Comparison of ENCODE assay signal across 8 cellular contexts in genomic region chr16:71537643-71538042, GRCh38. TPM values are rescaled to one million over a fixed set of nuclear protein-coding genes. Genes with fewer than 3 reads are reported as not detected.
DNase-seq lines count a peak whose midpoint lies in the region; ATAC-seq and TF ChIP-seq lines count a peak whose summit lies in the region.

No MANE protein-coding gene starts in this region.

- no peaks in the 10 kb centered on the region for H3K27me3 ChIP-seq in OCI-LY1 (ENCODE audit: insufficient read depth, low read length)
- H3K27me3 ChIP-seq in adrenal gland: no peaks in the 10 kb centered on the region
- H3K27me3 ChIP-seq in stomach: no peaks in the 10 kb centered on the region

- intact Hi-C loops in left cardiac atrium (cut with DNase I): no loop called here
- intact Hi-C loops in left ventricle myocardium superior (cut with micrococcal nuclease): no loop called here
- intact Hi-C loops in adrenal gland (cut with DNase I): no loop called here
- intact Hi-C loops in stomach (cut with DNase I; ENCODE audit: low total_unique reads): no loop called here

- no peaks in the 10 kb centered on the region for H4K20me1 ChIP-seq in OCI-LY1 (ENCODE audit: insufficient read depth, low read length)

- no peaks in the 10 kb centered on the region for H3K9me2 ChIP-seq in OCI-LY1 (ENCODE audit: low read depth, low read length)

- peak in 1 of 2 donors; percentile 61 for ATAC-seq in left cardiac atrium
- ATAC-seq in left ventricle myocardium superior: no peak
- peak; percentile 69 for ATAC-seq in HG02973 (IDR thresholded peaks at IDR 0.05; ENCODE audit: unreplicated experiment)
- peak; percentile 79 for ATAC-seq in stimulated activated naive CD8-positive, alpha-beta T cell treated with anti-CD3 and anti-CD28 coated beads, Interleukin-15, amount 100 ng/mL, for 72 hours

- no peaks in the 10 kb centered on the region for H3K9me3 Mint-ChIP-seq in stimulated activated naive CD8-positive, alpha-beta T cell treated with anti-CD3 and anti-CD28 coated beads, Interleukin-15, amount 100 ng/mL, for 72 hours

- no peaks in the 10 kb centered on the region for H3K36me3 ChIP-seq in OCI-LY1 (ENCODE audit: insufficient read depth, low read length)
- H3K36me3 ChIP-seq in adrenal gland (replicated peaks in 1 of 2): no peaks in the 10 kb centered on the region
- H3K36me3 ChIP-seq in stomach: no peaks in the 10 kb centered on the region

- no peak overlapping the region for H3K4me2 ChIP-seq in OCI-LY1 (ENCODE audit: low read length)

- no peak overlapping the region for H3K4me3 ChIP-seq in OCI-LY1 (ENCODE audit: low read depth, low read length, poor library complexity, severe bottlenecking)
- H3K4me3 ChIP-seq in adrenal gland: no peak overlapping the region
- H3K4me3 ChIP-seq in stomach: no peak overlapping the region

- DNase-seq in left cardiac atrium (peak; percentile 34), left ventricle myocardium superior (no peak), adrenal gland (peak; percentile 43 to 73 (median 53)), kidney glomerular epithelial cell (lab: John Stamatoyannopoulos, UW) (peak; percentile 28), stomach (no peak)
- peak; percentile 13 to 31 for DNase-seq in stimulated activated naive CD8-positive, alpha-beta T cell treated with anti-CD3 and anti-CD28 coated beads, Interleukin-15, amount 100 ng/mL, for 72 hours

- peaks cover 7% of the 10 kb centered on the region for H3K4me1 Mint-ChIP-seq in stimulated activated naive CD8-positive, alpha-beta T cell treated with anti-CD3 and anti-CD28 coated beads, Interleukin-15, amount 100 ng/mL, for 72 hours

- 47 to 68% (median 63%) methylated on average over 3 to 6 of the region's 6 CpGs for WGBS in adrenal gland, 4 donors
- 57 to 65% (median 59%) methylated on average over 6 of the region's 6 CpGs for WGBS in stomach, 5 donors

- H3K9me3 ChIP-seq in OCI-LY1 (ENCODE audit: low read length): no peaks in the 10 kb centered on the region
- H3K9me3 ChIP-seq in adrenal gland (replicated peaks in 1 of 3): no peaks in the 10 kb centered on the region
- no peaks in the 10 kb centered on the region for H3K9me3 ChIP-seq in stomach

- no peak for TF ChIP-seq EP300 in stomach (IDR thresholded peaks at IDR 0.05)

- no peak overlapping the region for H2AFZ ChIP-seq in OCI-LY1 (ENCODE audit: low read length)

- H3K27ac ChIP-seq in OCI-LY1 (ENCODE audit: low read depth, low read length, poor library complexity, severe bottlenecking) (no peak overlapping the region), adrenal gland (no peak overlapping the region), stomach (no peak overlapping the region)

- no peak overlapping the region for H3K27ac Mint-ChIP-seq in stimulated activated naive CD8-positive, alpha-beta T cell treated with anti-CD3 and anti-CD28 coated beads, Interleukin-15, amount 100 ng/mL, for 72 hours

- H3K79me2 ChIP-seq in OCI-LY1 (ENCODE audit: insufficient read depth, low read length): no peaks in the 10 kb centered on the region

- no peak overlapping the region for H3K9ac ChIP-seq in OCI-LY1 (ENCODE audit: low read length)

- H3K4me1 ChIP-seq in OCI-LY1 (ENCODE audit: insufficient read depth, low read length, severe bottlenecking) (no peaks in the 10 kb centered on the region), adrenal gland (replicated peaks in 1 of 2) (no peaks in the 10 kb centered on the region), stomach (no peaks in the 10 kb centered on the region)

- H3F3A ChIP-seq in OCI-LY1 (ENCODE audit: insufficient read depth, low read length): no peaks in the 10 kb centered on the region

- H3K4me3 Mint-ChIP-seq in stimulated activated naive CD8-positive, alpha-beta T cell treated with anti-CD3 and anti-CD28 coated beads, Interleukin-15, amount 100 ng/mL, for 72 hours: no peak overlapping the region

- TF ChIP-seq POLR2A in adrenal gland (IDR thresholded peaks at IDR 0.05) (no peak), stomach (IDR thresholded peaks at IDR 0.05) (no peak)

- TF ChIP-seq CTCF in OCI-LY1 (IDR thresholded peaks at IDR 0.05; ENCODE audit: low read length) (peak; percentile 62), adrenal gland (IDR thresholded peaks at IDR 0.05) (peak; percentile 30 to 63 (median 58)), stomach (IDR thresholded peaks at IDR 0.05) (peak in 2 of 7 experiments; percentile 16 to 25)

- peaks cover 8% of the 10 kb centered on the region for H3K27me3 Mint-ChIP-seq in stimulated activated naive CD8-positive, alpha-beta T cell treated with anti-CD3 and anti-CD28 coated beads, Interleukin-15, amount 100 ng/mL, for 72 hours

RNA-seq across cellular contexts. Expression of gene CHST4, which starts 11.4 kb away (rescaled TPM):
- under 1 TPM in 1 of 2 donors, not detected in 1; 0.16 TPM for total RNA-seq in left cardiac atrium
- total RNA-seq in left ventricle myocardium superior: not detected
- total RNA-seq in adrenal gland: 1 to 10 TPM; 1.7 to 7.6 (median 2.9) TPM
- polyA plus RNA-seq in adrenal gland: 1 to 10 TPM in 1 of 3 donors, under 1 TPM in 2; 0.47 to 1.9 (median 0.64) TPM
- total RNA-seq in stomach: not detected
- polyA plus RNA-seq in stomach: not detected

RNA-seq across cellular contexts. Expression of gene TAT, which starts 39.2 kb away (rescaled TPM):
- total RNA-seq in left cardiac atrium (not detected), left ventricle myocardium superior (not detected), adrenal gland (1 to 10 TPM in 2 of 8 donors, under 1 TPM in 2, not detected in 4; 0.06 to 1.3 (median 0.63) TPM), stomach (not detected)
- polyA plus RNA-seq in adrenal gland (under 1 TPM; 0.03 to 0.81 (median 0.08) TPM), stomach (not detected)

RNA-seq across cellular contexts. Expression of gene ZNF19, which starts 48.5 kb away (rescaled TPM):
- total RNA-seq in left cardiac atrium (1 to 10 TPM; 3.5 to 3.7 TPM), left ventricle myocardium superior (2.0 TPM), adrenal gland (10 to 100 TPM in 1 of 8 donors, 1 to 10 TPM in 6, under 1 TPM in 1; 0.24 to 10.4 (median 6.8) TPM), stomach (1 to 10 TPM in 4 of 5 donors, not detected in 1; 2.2 to 6.8 (median 4.3) TPM)
- polyA plus RNA-seq in adrenal gland (1 to 10 TPM; 2.6 to 4.2 (median 3.9) TPM), stomach (1 to 10 TPM; 1.1 to 2.0 (median 1.8) TPM)

Comparison
In these comparisons a context has a peak if more than half of its experiments do, and no peak if none do; other contexts are left out.
1. DNase-seq: peak in left cardiac atrium (single experiment), adrenal gland (7 of 7), kidney glomerular epithelial cell (single experiment) and stimulated activated naive CD8-positive, alpha-beta T cell treated with anti-CD3 and anti-CD28 coated beads, Interleukin-15, amount 100 ng/mL, for 72 hours (2 of 2); none in left ventricle myocardium superior (single experiment) and stomach (single experiment).